20 cellular contexts compared by ENCODE assay signal in the genomic region with DNA sequence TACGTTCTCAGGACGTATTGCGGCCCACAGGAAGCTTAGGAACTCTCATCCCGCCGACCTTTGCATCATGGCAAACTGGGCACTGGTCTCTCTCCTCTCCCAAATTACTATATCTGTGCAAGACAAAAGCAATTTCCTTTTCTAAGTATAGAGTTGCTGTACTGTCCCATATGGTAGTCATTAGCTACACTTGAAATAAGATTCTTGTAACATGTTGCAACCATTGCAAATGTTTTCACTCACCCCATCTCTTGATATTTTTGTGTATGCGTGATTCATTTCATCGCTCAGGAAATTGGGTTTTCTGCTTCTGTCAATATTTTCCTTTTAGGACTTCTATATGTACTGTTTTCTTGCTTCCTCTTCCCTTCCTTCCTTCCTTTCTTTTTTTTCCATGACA. TPM values are rescaled to one million over a fixed set of nuclear protein-coding genes. Genes with fewer than 3 reads are reported as not detected.
DNase-seq lines count a peak whose midpoint lies in the region; ATAC-seq and TF ChIP-seq lines count a peak whose summit lies in the region.
"Had no signal": no experiment of that assay in that cellular context is flagged by ENCODE, and none has a peak within 500 bp of the region (broad histone marks: within the 10 kb centered on the region; RNA-seq: fewer than 3 reads in every experiment).

No MANE protein-coding gene starts in this region.

- H3K9me3 Mint-ChIP-seq in T-cell, result no peaks in the 10 kb centered on the region
- H3K9me3 Mint-ChIP-seq: CD4-positive, alpha-beta T cell had no signal

- CTCF ChIA-PET in SK-N-SH (lab: Yijun Ruan, JAX) (no interaction called here), T-cell (lab: Charles Lee) (no interaction called here)

- peak; percentile 66 for ATAC-seq in SK-N-SH treated with all-trans-retinoic acid at 6 μM for 48 hours
- ATAC-seq in T-cell (replicated peaks in 1 of 4), result no peak
- ATAC-seq: HepG2 had no signal

- H3K27ac ChIP-seq in SK-N-SH (ENCODE audit: low read depth in 2 of 2, low read length in 1 of 2), result no peak overlapping the region
- H3K27ac ChIP-seq: 22Rv1 had no signal

- H3K4me3 Mint-ChIP-seq in T-cell, result no peak overlapping the region
- H3K4me3 Mint-ChIP-seq: CD4-positive, alpha-beta T cell had no signal

- no peaks in the 10 kb centered on the region for H3K79me2 ChIP-seq in SK-N-SH (ENCODE audit: insufficient read depth)

- POLR2A ChIA-PET in SK-N-SH (lab: Yijun Ruan, JAX) (no interaction called here), T-cell (lab: Charles Lee) (no interaction called here)

- H3K36me3 Mint-ChIP-seq in T-cell, result no peaks in the 10 kb centered on the region

- 24% methylated on average over 7 of the region's 7 CpGs for WGBS in SK-N-SH (ENCODE audit: low lambda C conversion rate)

- TF ChIP-seq CTCF in SK-N-SH (IDR thresholded peaks at IDR 0.05) (no peak), cardiac fibroblast (IDR thresholded peaks at IDR 0.05; ENCODE audit: low read depth, low read length) (no peak), fibroblast of the aortic adventitia (IDR thresholded peaks at IDR 0.05; ENCODE audit: insufficient read depth, low read length) (no peak)

- no peak for DNase-seq in SK-N-SH
- peak; percentile 13 to 59 for DNase-seq in cardiac fibroblast (ENCODE audit: low read depth in 2 of 2)
- DNase-seq in fibroblast of the aortic adventitia (ENCODE audit: low read depth), result peak; percentile 62
- peak; percentile 36 for DNase-seq in stromal cell of bone marrow (ENCODE audit: low read depth)
- no peak for DNase-seq in T-cell
- DNase-seq in amygdala (lab: John Stamatoyannopoulos, UW), result no peak
- no peak for DNase-seq in middle frontal gyrus (ENCODE audit: extremely low spot score, low spot score)
- DNase-seq: AML-193; Calu3; CD4-positive, alpha-beta T cell; DND-41; MG63; NCI-H1092 treated with DMSO at 0.1 percent for 48 hours; NCI-H187; NCI-H446 treated with DMSO at 0.1 percent for 48 hours; NCI-H82; SHP77 had no signal

- H3K4me1 Mint-ChIP-seq in T-cell, result no peaks in the 10 kb centered on the region

- H2AFZ ChIP-seq in SK-N-SH (ENCODE audit: low read depth), result no peak overlapping the region

- H3F3A ChIP-seq in SK-N-SH (replicated peaks; ENCODE audit: insufficient read depth), result no peaks in the 10 kb centered on the region

- TF ChIP-seq EP300 in SK-N-SH (IDR thresholded peaks at IDR 0.05; ENCODE audit: borderline replicate concordance in 1 of 2, low read depth in 1 of 2, low read length in 1 of 2), result no peak

- no peaks in the 10 kb centered on the region for H3K4me1 ChIP-seq in SK-N-SH (ENCODE audit: control insufficient read depth in 1 of 2, insufficient read depth in 2 of 2, low read depth in 1 of 2, low read length in 1 of 2)

- no peaks in the 10 kb centered on the region for H4K20me1 ChIP-seq in SK-N-SH (ENCODE audit: insufficient read depth)

- H3K4me2 ChIP-seq in SK-N-SH, result no peak overlapping the region

- H3K27me3 ChIP-seq in SK-N-SH (ENCODE audit: insufficient read depth), result peaks cover 5% of the 10 kb centered on the region; the same call in 1 of the 2 replicates
- H3K27me3 ChIP-seq: MG63 had no signal

- H3K9ac ChIP-seq in SK-N-SH, result no peak overlapping the region

- no peaks in the 10 kb centered on the region for H3K9me2 ChIP-seq in SK-N-SH

- no peak overlapping the region for H3K27ac Mint-ChIP-seq in T-cell
- H3K27ac Mint-ChIP-seq: CD4-positive, alpha-beta T cell had no signal

- no peaks in the 10 kb centered on the region for H3K9me3 ChIP-seq in SK-N-SH
- H3K9me3 ChIP-seq: MG63 had no signal

- H3K4me3 ChIP-seq in SK-N-SH (ENCODE audit: low read depth in 2 of 2, low read length in 1 of 2) (no peak overlapping the region), cardiac fibroblast (replicated peaks in 1 of 2; ENCODE audit: low read depth in 2 of 2, low read length in 2 of 2) (no peak overlapping the region), fibroblast of the aortic adventitia (ENCODE audit: low read depth, low read length) (no peak overlapping the region)
- H3K4me3 ChIP-seq: MG63 had no signal

- no peak for TF ChIP-seq RAD21 in SK-N-SH (IDR thresholded peaks at IDR 0.05; ENCODE audit: low read length)

- H3K27me3 Mint-ChIP-seq in T-cell, result peaks cover 2 to 3% of the 10 kb centered on the region in 2 donors

- no peaks in the 10 kb centered on the region for H3K36me3 ChIP-seq in SK-N-SH (replicated peaks in 1 of 2; ENCODE audit: control insufficient read depth in 1 of 2, insufficient read depth in 2 of 2, low read length in 1 of 2)
- H3K36me3 ChIP-seq: MG63 had no signal

TF ChIP-seq in SK-N-SH treated with all-trans-retinoic acid at 6 μM for 48 hours, 23 proteins besides CTCF, POLR2A, EP300 and RAD21 (continues in another document):
- TF ChIP-seq BACH2 (CRISPR knock-in tag; IDR thresholded peaks at IDR 0.05; ENCODE audit: borderline replicate concordance) (no peak), CSRNP3 (CRISPR knock-in tag; IDR thresholded peaks at IDR 0.05) (no peak), RARB (CRISPR knock-in tag; IDR thresholded peaks at IDR 0.05) (no peak), GLIS3 (CRISPR knock-in tag; IDR thresholded peaks at IDR 0.05) (no peak)

TF ChIP-seq in SK-N-SH, 30 proteins besides CTCF, POLR2A, EP300 and RAD21:
- no peak for TF ChIP-seq EZH2phosphoT487 (IDR thresholded peaks at IDR 0.05; ENCODE audit: borderline replicate concordance, low read depth)
- no peak for TF ChIP-seq GABPA (IDR thresholded peaks at IDR 0.05; ENCODE audit: low read depth)
- TF ChIP-seq YY1 (IDR thresholded peaks at IDR 0.05; ENCODE audit: low read depth), result no peak
- no peak for TF ChIP-seq MEF2A (IDR thresholded peaks at IDR 0.05; ENCODE audit: borderline replicate concordance, low read depth)
- no peak for TF ChIP-seq FOSL2 (IDR thresholded peaks at IDR 0.05; ENCODE audit: borderline replicate concordance, low read depth)
- TF ChIP-seq RXRA (IDR thresholded peaks at IDR 0.05; ENCODE audit: borderline replicate concordance, low read depth), result no peak
- TF ChIP-seq JUND (IDR thresholded peaks at IDR 0.05), result no peak

RNA-seq across cellular contexts. Expression of gene ARMCX6, which starts 15.7 kb away (rescaled TPM):
- polyA plus RNA-seq in SK-N-SH (2012; rRNA removed), result 49.7 and 57.8 TPM in 2 replicates
- 44.2 and 46.9 TPM in 2 replicates for polyA plus RNA-seq in SK-N-SH (2012; cell fraction: cytosol; rRNA removed)
- 50.9 and 77.7 TPM in 2 replicates for polyA plus RNA-seq in SK-N-SH (2012; cell fraction: nucleus; rRNA removed)
- total RNA-seq in fibroblast of the aortic adventitia (ENCODE audit: low replicate concordance) (19.1 and 45.6 TPM in 2 replicates), T-cell (10 to 100 TPM; 31.6 to 46.1 (median 35.8) TPM)

RNA-seq across cellular contexts. Expression of gene ARMCX3, which starts 20.9 kb away (rescaled TPM):
- polyA plus RNA-seq in SK-N-SH (2012; rRNA removed), result 23.1 and 34.7 TPM in 2 replicates
- 28.9 and 29.2 TPM in 2 replicates for polyA plus RNA-seq in SK-N-SH (2012; cell fraction: cytosol; rRNA removed)
- polyA plus RNA-seq in SK-N-SH (2012; cell fraction: nucleus; rRNA removed), result 67.5 and 72.2 TPM in 2 replicates
- 69.4 and 146 TPM in 2 replicates for total RNA-seq in fibroblast of the aortic adventitia (ENCODE audit: low replicate concordance)
- total RNA-seq in T-cell, result 10 to 100 TPM; 29.6 to 53.9 (median 38.8) TPM

RNA-seq across cellular contexts. Expression of gene ARMCX1, which starts 51.7 kb away (rescaled TPM):
- polyA plus RNA-seq in SK-N-SH (2012; rRNA removed), result 9.2 and 9.7 TPM in 2 replicates
- 9.7 and 10.2 TPM in 2 replicates for polyA plus RNA-seq in SK-N-SH (2012; cell fraction: cytosol; rRNA removed)
- polyA plus RNA-seq in SK-N-SH (2012; cell fraction: nucleus; rRNA removed), result 10.7 and 12.5 TPM in 2 replicates
- total RNA-seq in fibroblast of the aortic adventitia (ENCODE audit: low replicate concordance) (52.0 and 104 TPM in 2 replicates), T-cell (1 to 10 TPM in 3 of 5 donors, under 1 TPM in 2; 0.72 to 1.5 (median 1.2) TPM)
- total RNA-seq: HepG2 had no signal
- polyA plus RNA-seq: HepG2 had no signal

RNA-seq across cellular contexts. Expression of gene ARMCX2, which starts 57.6 kb away (rescaled TPM):
- 32.9 and 38.1 TPM in 2 replicates for polyA plus RNA-seq in SK-N-SH (2012; rRNA removed)
- 23.6 and 31.2 TPM in 2 replicates for polyA plus RNA-seq in SK-N-SH (2012; cell fraction: cytosol; rRNA removed)
- 65.7 and 76.5 TPM in 2 replicates for polyA plus RNA-seq in SK-N-SH (2012; cell fraction: nucleus; rRNA removed)
- total RNA-seq in fibroblast of the aortic adventitia (ENCODE audit: low replicate concordance) (45.3 and 68.5 TPM in 2 replicates), T-cell (1 to 10 TPM; 2.9 to 8.9 (median 6.6) TPM)
- total RNA-seq: Calu3, HepG2 had no signal
- polyA plus RNA-seq: HepG2 had no signal

Comparison
In these comparisons a context has a peak if more than half of its experiments do, and no peak if none do; other contexts are left out.
1. DNase-seq: peak in cardiac fibroblast (2 of 2), fibroblast of the aortic adventitia (single experiment) and stromal cell of bone marrow (single experiment); none in SK-N-SH (single experiment), T-cell (0 of 34), amygdala (0 of 56) and middle frontal gyrus (single experiment).
2. RNA of gene ARMCX1, which starts 51.7 kb away (total RNA-seq): 52.0 to 104 TPM in fibroblast of the aortic adventitia; 0.72 to 1.5 TPM in T-cell; every median in the first group is over 10 times any median in the second.